8 cellular contexts compared by ENCODE assay signal in the genomic region with DNA sequence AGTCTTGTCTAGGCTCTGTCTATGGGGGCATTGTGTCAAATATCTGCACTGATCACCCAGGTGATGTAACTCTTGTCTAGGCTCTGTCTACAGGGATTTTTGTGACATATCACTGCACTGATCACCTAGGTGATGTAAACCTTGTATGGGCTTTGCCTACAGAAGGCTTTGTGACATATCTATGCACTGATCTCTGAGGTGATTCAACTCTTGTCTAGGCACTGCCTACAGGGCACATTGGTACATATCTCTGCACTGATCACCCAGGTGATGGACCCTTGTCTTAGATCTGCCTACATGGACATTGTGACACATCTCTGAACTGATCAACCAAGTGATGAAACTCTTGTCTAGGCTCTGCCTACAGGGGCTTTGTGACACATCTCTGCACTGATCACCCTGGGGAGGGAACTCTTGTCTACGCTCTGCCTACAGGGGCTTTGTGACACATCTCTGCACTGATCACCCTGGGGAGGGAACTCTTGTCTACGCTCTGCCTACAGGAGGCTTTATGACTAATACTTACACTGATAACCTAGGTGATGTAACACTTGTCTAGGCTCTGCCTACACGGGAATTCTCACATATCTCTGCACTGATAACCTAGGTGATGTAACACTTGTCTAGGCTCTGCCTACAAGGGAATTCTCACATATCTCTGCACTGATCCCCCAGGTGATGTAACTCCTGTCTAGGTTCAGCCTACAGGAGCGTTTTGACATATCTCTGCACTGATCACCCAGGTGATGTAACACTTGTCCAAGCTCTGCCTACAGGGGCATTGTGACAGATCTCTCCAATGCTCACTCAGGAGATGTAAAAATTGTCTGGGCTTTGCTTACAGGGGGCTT. TPM values are rescaled to one million over a fixed set of nuclear protein-coding genes. Genes with fewer than 3 reads are reported as not detected.
A peak's percentile ranks its signal among the peaks of the same experiment; 100 is the strongest.
DNase-seq lines count a peak whose midpoint lies in the region; ATAC-seq, FAIRE-seq and TF ChIP-seq lines count a peak whose summit lies in the region.
"Not testable (repeated sequence)": the region's sequence is repeated elsewhere in the genome, so short reads cannot be mapped to it uniquely, and the experiment has no call there.

No MANE protein-coding gene starts in this region.

- H3K4me1 Mint-ChIP-seq in activated CD4-positive, alpha-beta T cell treated with anti-CD3 and anti-CD28 coated beads, Interleukin-2, amount 10 ng/mL, durations not matched to agents 24 days and 14 days = not testable (repeated sequence)
- peaks cover 32% of the 10 kb centered on the region for H3K4me1 Mint-ChIP-seq in stimulated activated effector memory CD8-positive, alpha-beta T cell treated with anti-CD3 and anti-CD28 coated beads, Interleukin-12 subunit alpha, Interleukin-12 subunit beta, amount 100 ng/mL, for 72 hours

- not testable (repeated sequence) for H2AK9ac ChIP-seq in IMR-90 (replicated peaks; ENCODE audit: low read depth, low read length, poor library complexity)

- H3K4ac ChIP-seq in IMR-90 (ENCODE audit: low read depth, low read length) = not testable (repeated sequence)

- dilution Hi-C loops in IMR-90 (cut with HindIII; ENCODE audit: low sequenced_read_pairs, unreplicated experiment) = not testable (repeated sequence)

- H3K14ac ChIP-seq in IMR-90 (replicated peaks; ENCODE audit: low read depth, low read length) = not testable (repeated sequence)

- H3K18ac ChIP-seq in IMR-90 (ENCODE audit: low read depth, low read length) = not testable (repeated sequence)

- not testable (repeated sequence) for H3K4me3 ChIP-seq in A549; IMR-90 (ENCODE audit: insufficient read depth, low read depth, low read length)
- H3K4me3 ChIP-seq in iPS-18c (ENCODE audit: insufficient read depth, low read depth, low read length) = peak overlapping the region; percentile 11; the same call in 1 of the 2 replicates

- H3K9ac ChIP-seq in IMR-90 (ENCODE audit: low read depth, low read length) = not testable (repeated sequence)

- H2BK20ac ChIP-seq in IMR-90 (ENCODE audit: low read depth, low read length) = not testable (repeated sequence)

- H2BK15ac ChIP-seq in IMR-90 (ENCODE audit: low read depth, low read length) = not testable (repeated sequence)

- not testable (repeated sequence) for H3K56ac ChIP-seq in IMR-90 (ENCODE audit: extremely low read depth, insufficient read depth, low read length)

- TF ChIP-seq RAD21 in A549 (conservative IDR thresholded peaks at IDR 0.05 in 1 of 2, IDR thresholded peaks at IDR 0.05 in 1 of 2); IMR-90 (IDR thresholded peaks at IDR 0.05; ENCODE audit: low read length): not testable (repeated sequence)

- not testable (repeated sequence) for H3K4me1 ChIP-seq in A549; IMR-90 (ENCODE audit: control insufficient read depth, insufficient read depth, low read length)

- BruUV-seq in IMR-90 (replicated peaks; lab: Mats Ljungman, UMichigan) = not testable (repeated sequence)

- H3K4me3 Mint-ChIP-seq in activated CD4-positive, alpha-beta T cell treated with anti-CD3 and anti-CD28 coated beads, Interleukin-2, amount 10 ng/mL, durations not matched to agents 24 days and 14 days = peak overlapping the region; percentile 81
- H3K4me3 Mint-ChIP-seq in stimulated activated effector memory CD8-positive, alpha-beta T cell treated with anti-CD3 and anti-CD28 coated beads, Interleukin-12 subunit alpha, Interleukin-12 subunit beta, amount 100 ng/mL, for 72 hours = peak overlapping the region; percentile 69

- POLR2A ChIA-PET in A549 (lab: Yijun Ruan, JAX); IMR-90 (lab: Charles Lee; ENCODE audit: unreplicated experiment): not testable (repeated sequence)

- not testable (repeated sequence) for H3K27me3 ChIP-seq in IMR-90 (ENCODE audit: control insufficient read depth, insufficient read depth, low read length)

- H3K9me3 Mint-ChIP-seq in activated CD4-positive, alpha-beta T cell treated with anti-CD3 and anti-CD28 coated beads, Interleukin-2, amount 10 ng/mL, durations not matched to agents 24 days and 14 days = peaks cover 27% of the 10 kb centered on the region
- H3K9me3 Mint-ChIP-seq in stimulated activated effector memory CD8-positive, alpha-beta T cell treated with anti-CD3 and anti-CD28 coated beads, Interleukin-12 subunit alpha, Interleukin-12 subunit beta, amount 100 ng/mL, for 72 hours = peaks cover 14% of the 10 kb centered on the region

- not testable (repeated sequence) for H2BK5ac ChIP-seq in IMR-90 (ENCODE audit: low read depth, low read length, poor library complexity, severe bottlenecking)

- intact Hi-C loops in IMR-90 (cut with micrococcal nuclease) = not testable (repeated sequence)
- intact Hi-C loops in activated CD4-positive, alpha-beta T cell treated with anti-CD3 and anti-CD28 coated beads, Interleukin-2, amount 10 ng/mL, durations not matched to agents 24 days and 14 days (cut with micrococcal nuclease) = loop anchor here (5.0 kb wide), 1 partner anchor 157 kb away; the partner anchor contains the start of gene THOC1

- not testable (repeated sequence) for H2AK5ac ChIP-seq in IMR-90 (ENCODE audit: low read depth, low read length)

- not testable (repeated sequence) for H3K9me1 ChIP-seq in IMR-90 (ENCODE audit: insufficient read depth, low read length)

- 14% methylated on average over 4 of the region's 4 CpGs for WGBS in A549 (ENCODE audit: missing lambda C conversion rate)
- 56% methylated on average over 2 of the region's 4 CpGs; no CpG with 5 or more reads in 1 of the 2 experiments for WGBS in IMR-90 (ENCODE audit: extremely low coverage in 2 of 2, insufficient read length in 1 of 2), 2 experiments

- peak overlapping the region; percentile 81 to 89; a peak in 5 of 6 replicates for H3K27ac ChIP-seq in A549
- H3K27ac ChIP-seq in IMR-90 (ENCODE audit: insufficient read depth, low read length) = not testable (repeated sequence)

- not testable (repeated sequence) for H4K91ac ChIP-seq in IMR-90 (ENCODE audit: insufficient read depth, low read depth, low read length)

- H2AFZ ChIP-seq in IMR-90 (replicated peaks; ENCODE audit: low read length, poor library complexity) = not testable (repeated sequence)

- FAIRE-seq in A549 (lab: Jason Lieb, UNC) = not testable (repeated sequence)

- not testable (repeated sequence) for H3K27me3 Mint-ChIP-seq in activated CD4-positive, alpha-beta T cell treated with anti-CD3 and anti-CD28 coated beads, Interleukin-2, amount 10 ng/mL, durations not matched to agents 24 days and 14 days

- not testable (repeated sequence) for TF ChIP-seq CTCF in A549 (IDR thresholded peaks at IDR 0.05); IMR-90 (conservative IDR thresholded peaks at IDR 0.05; ENCODE audit: low read depth, low read length); omental fat pad (IDR thresholded peaks at IDR 0.05)

- DNase-seq in A549 (ENCODE audit: low read depth in 1 of 2, low spot score in 1 of 2) (peak in 1 of 2 experiments; percentile 16), IMR-90 (peak; percentile 14), dermis blood vessel endothelial cell (peak; percentile 5)
- DNase-seq in activated CD4-positive, alpha-beta T cell treated with anti-CD3 and anti-CD28 coated beads, Interleukin-2, amount 10 ng/mL, durations not matched to agents 24 days and 14 days = peak; percentile 76
- DNase-seq in activated naive CD4-positive, alpha-beta T cell treated with Interleukin-2 at 50 U/mL for 16 hours = peak; percentile 58
- DNase-seq in omental fat pad (ENCODE audit: low spot score) = not testable (repeated sequence)
- DNase-seq in stimulated activated effector memory CD8-positive, alpha-beta T cell treated with anti-CD3 and anti-CD28 coated beads, Interleukin-12 subunit alpha, Interleukin-12 subunit beta, amount 100 ng/mL, for 72 hours (ENCODE audit: low spot score in 2 of 2) = peak; percentile 36 to 79

- CTCF ChIA-PET in A549 (lab: Yijun Ruan, JAX); IMR-90 (lab: Yijun Ruan, JAX): not testable (repeated sequence)

- not testable (repeated sequence) for H4K20me1 ChIP-seq in IMR-90 (ENCODE audit: insufficient read depth, low read length)

- H3K27ac Mint-ChIP-seq in activated CD4-positive, alpha-beta T cell treated with anti-CD3 and anti-CD28 coated beads, Interleukin-2, amount 10 ng/mL, durations not matched to agents 24 days and 14 days = not testable (repeated sequence)
- H3K27ac Mint-ChIP-seq in stimulated activated effector memory CD8-positive, alpha-beta T cell treated with anti-CD3 and anti-CD28 coated beads, Interleukin-12 subunit alpha, Interleukin-12 subunit beta, amount 100 ng/mL, for 72 hours = peak overlapping the region; percentile 79

- not testable (repeated sequence) for H3K23ac ChIP-seq in IMR-90 (ENCODE audit: low read depth, low read length)

- H3K9me3 ChIP-seq in A549; IMR-90 (ENCODE audit: control insufficient read depth, insufficient read depth, low read length): not testable (repeated sequence)
- peaks cover 17% of the 10 kb centered on the region for H3K9me3 ChIP-seq in iPS-18c (ENCODE audit: control insufficient read depth, insufficient read depth, low read length)

- not testable (repeated sequence) for H3K36me3 Mint-ChIP-seq in activated CD4-positive, alpha-beta T cell treated with anti-CD3 and anti-CD28 coated beads, Interleukin-2, amount 10 ng/mL, durations not matched to agents 24 days and 14 days (ENCODE audit: low read depth); stimulated activated effector memory CD8-positive, alpha-beta T cell treated with anti-CD3 and anti-CD28 coated beads, Interleukin-12 subunit alpha, Interleukin-12 subunit beta, amount 100 ng/mL, for 72 hours

- not testable (repeated sequence) for H3K36me3 ChIP-seq in IMR-90 (ENCODE audit: control insufficient read depth, insufficient read depth, low read length)

- not testable (repeated sequence) for H4K8ac ChIP-seq in IMR-90 (ENCODE audit: low read depth in 2 of 2, low read length in 2 of 2)

- H3K4me2 ChIP-seq in A549 = peak overlapping the region; percentile 81; the same call in 2 of the 3 replicates
- not testable (repeated sequence) for H3K4me2 ChIP-seq in IMR-90 (ENCODE audit: low read depth, low read length)

- H2BK120ac ChIP-seq in IMR-90 (ENCODE audit: low read depth, low read length) = not testable (repeated sequence)

- not testable (repeated sequence) for TF ChIP-seq EP300 in A549 (IDR thresholded peaks at IDR 0.05)

- not testable (repeated sequence) for H3K79me1 ChIP-seq in IMR-90 (ENCODE audit: low read depth in 1 of 2, low read length in 2 of 2)

- in situ Hi-C loops in IMR-90 (cut with MboI; ENCODE audit: low sequenced_read_pairs) = not testable (repeated sequence)

- H4K5ac ChIP-seq in IMR-90 (ENCODE audit: low read depth, low read length) = not testable (repeated sequence)

- TF ChIP-seq POLR2A in A549 (IDR thresholded peaks at IDR 0.05; ENCODE audit: low read length); IMR-90 (IDR thresholded peaks at IDR 0.05; ENCODE audit: low read depth, low read length): not testable (repeated sequence)

- not testable (repeated sequence) for ATAC-seq in A549; IMR-90 (ENCODE audit: low read depth); stimulated activated effector memory CD8-positive, alpha-beta T cell treated with anti-CD3 and anti-CD28 coated beads, Interleukin-12 subunit alpha, Interleukin-12 subunit beta, amount 100 ng/mL, for 72 hours
- ATAC-seq in omental fat pad (ENCODE audit: low FRiP score) = peak; percentile 18

RNA-seq across cellular contexts. Expression of gene USP14, which starts 47.8 kb away (rescaled TPM):
- polyA plus RNA-seq in A549 (2011; rRNA removed) (50.6 and 62.5 TPM in 2 replicates), A549 (2017; fragmentation: RNase III; extraction: RNeasy Plus Mini Kit Qiagen cat#74134 plus additional on column Dnase treatment) (83.8 to 93.4 TPM (median 83.9 TPM) in 3 replicates), IMR-90 (2012; rRNA removed) (26.7 and 32.4 TPM in 2 replicates)
- polyA plus RNA-seq in A549 (2012; cell fraction: cytosol; rRNA removed) = 26.9 and 27.5 TPM in 2 replicates
- 17.5 and 20.6 TPM in 2 replicates for polyA plus RNA-seq in A549 (2012; cell fraction: nucleus; rRNA removed)
- polyA minus RNA-seq in A549 (2011; rRNA and poly(A)+ RNA removed) = 14.3 and 14.6 TPM in 2 replicates
- total RNA-seq in IMR-90 (2012; rRNA removed) (11.5 and 25.8 TPM in 2 replicates), dermis blood vessel endothelial cell (22.0 and 92.5 TPM in 2 replicates), omental fat pad (10 to 100 TPM; 31.4 to 57.5 (median 39.5) TPM)
- 5.0 and 6.3 TPM in 2 replicates for polyA plus RNA-seq in IMR-90 (2012; cell fraction: cytosol; rRNA removed)
- polyA plus RNA-seq in IMR-90 (2012; cell fraction: nucleus; rRNA removed; ENCODE audit: low replicate concordance) = 4.2 and 22.0 TPM in 2 replicates
- total RNA-seq in activated CD4-positive, alpha-beta T cell treated with anti-CD3 and anti-CD28 coated beads, Interleukin-2, amount 10 ng/mL, durations not matched to agents 24 days and 14 days = 97.9 and 103 TPM in 2 replicates
